Comparison of ENCODE assay signal across 21 cellular contexts in genomic region chr5:138553437-138554095, GRCh38. TPM values are rescaled to one million over a fixed set of nuclear protein-coding genes. Genes with fewer than 3 reads are reported as not detected.
DNase-seq lines count a peak whose midpoint lies in the region; ATAC-seq and TF ChIP-seq lines count a peak whose summit lies in the region.
"Had no signal": no experiment of that assay in that cellular context is flagged by ENCODE, and none has a peak within 500 bp of the region (broad histone marks: within the 10 kb centered on the region; RNA-seq: fewer than 3 reads in every experiment).

No MANE protein-coding gene starts in this region.

- H2AK5ac ChIP-seq in mesenchymal stem cell (ENCODE audit: low read length, severe bottlenecking) = no peak overlapping the region

- H3K4me1 Mint-ChIP-seq in CD4-positive, CD25-positive, alpha-beta regulatory T cell = peaks cover 10 to 21% (median 14%) of the 10 kb centered on the region in 4 donors
- H3K4me1 Mint-ChIP-seq in activated T-helper 1 cell treated with anti-CD3 and anti-CD28 coated beads, Interleukin-12 subunit alpha, Interleukin-12 subunit beta, Interleukin-2, Interleukin-4 antibody, amounts not matched to agents 30 ng/mL and 10 ng/mL and 1 ng/mL, durations not matched to agents 14 hours and 24 hours and 36 hours (ENCODE audit: low read depth) = peaks cover 9% of the 10 kb centered on the region

- H3K4ac ChIP-seq in mesenchymal stem cell (ENCODE audit: low read depth in 1 of 2, low read length in 2 of 2) = no peak overlapping the region

- H4K91ac ChIP-seq in mesenchymal stem cell (ENCODE audit: low read length) = no peak overlapping the region

- no peaks in the 10 kb centered on the region for H3K27me3 Mint-ChIP-seq in CD4-positive, CD25-positive, alpha-beta regulatory T cell
- H3K27me3 Mint-ChIP-seq in activated T-helper 1 cell treated with anti-CD3 and anti-CD28 coated beads, Interleukin-12 subunit alpha, Interleukin-12 subunit beta, Interleukin-2, Interleukin-4 antibody, amounts not matched to agents 30 ng/mL and 10 ng/mL and 1 ng/mL, durations not matched to agents 14 hours and 24 hours and 36 hours (ENCODE audit: insufficient read depth) = no peaks in the 10 kb centered on the region
- H3K27me3 Mint-ChIP-seq: dendritic cell treated with granulocyte-macrophage colony-stimulating factor and Interleukin-4, amounts not matched to agents 40 ng/mL and 50 ng/mL, for 4 days had no signal

- intact Hi-C loops in activated T-helper 1 cell treated with anti-CD3 and anti-CD28 coated beads, Interleukin-12 subunit alpha, Interleukin-12 subunit beta, Interleukin-2, Interleukin-4 antibody, amounts not matched to agents 30 ng/mL and 10 ng/mL and 1 ng/mL, durations not matched to agents 14 hours and 24 hours and 36 hours (cut with micrococcal nuclease) = no loop called here

- H3K79me1 ChIP-seq in mesenchymal stem cell (replicated peaks; ENCODE audit: low read length, poor library complexity, severe bottlenecking) = peaks cover 15% of the 10 kb centered on the region

- H3K23ac ChIP-seq in mesenchymal stem cell (ENCODE audit: low read length in 2 of 2) = no peak overlapping the region

- H3K27me3 ChIP-seq in CD4-positive, CD25-positive, alpha-beta regulatory T cell (ENCODE audit: control insufficient read depth, insufficient read depth, low read length) = no peaks in the 10 kb centered on the region
- H3K27me3 ChIP-seq in DND-41 (ENCODE audit: insufficient read depth, low read length, poor library complexity) (no peaks in the 10 kb centered on the region), mesenchymal stem cell (ENCODE audit: control insufficient read depth in 1 of 2, insufficient read depth in 1 of 2, low read length in 2 of 2) (no peaks in the 10 kb centered on the region), H7 (ENCODE audit: control insufficient read depth, insufficient read depth, low read length) (no peaks in the 10 kb centered on the region)
- H3K27me3 ChIP-seq: adrenal gland, heart left ventricle, upper lobe of left lung had no signal

- H3K18ac ChIP-seq in mesenchymal stem cell (ENCODE audit: low read depth in 1 of 2, low read length in 2 of 2) = no peak overlapping the region

- no peak overlapping the region for H4K8ac ChIP-seq in mesenchymal stem cell (ENCODE audit: low read length)

- DNase-seq in CD4-positive, CD25-positive, alpha-beta regulatory T cell = no peak
- DNase-seq in DND-41 = no peak
- no peak for DNase-seq in activated T-helper 1 cell treated with anti-CD3 and anti-CD28 coated beads, Interleukin-12 subunit alpha, Interleukin-12 subunit beta, Interleukin-2, Interleukin-4 antibody, amounts not matched to agents 30 ng/mL and 10 ng/mL and 1 ng/mL, durations not matched to agents 14 hours and 24 hours and 36 hours (ENCODE audit: low spot score)
- no peak for DNase-seq in mesenchymal stem cell
- DNase-seq in H7 = no peak
- DNase-seq: activated CD4-positive, alpha-beta T cell treated with anti-CD3 and anti-CD28 coated beads for 4 hours; GOT3; heart left ventricle; mucosa of descending colon; NCI-H1105; NCI-H2081; NCI-H510A treated with DMSO at 0.1 percent for 48 hours; SHP77; small intestine; stimulated activated CD4-positive, alpha-beta T cell treated with anti-CD3 and anti-CD28 coated beads, Interleukin-4, amount 100 ng/mL, for 1 hour; upper lobe of left lung had no signal

- no peak overlapping the region for H3K14ac ChIP-seq in mesenchymal stem cell (ENCODE audit: low read length in 2 of 2)

- no peak overlapping the region for H3K4me3 ChIP-seq in CD4-positive, CD25-positive, alpha-beta regulatory T cell (ENCODE audit: low read depth, low read length)
- H3K4me3 ChIP-seq in DND-41 (ENCODE audit: low read depth in 1 of 2, low read length in 2 of 2) (no peak overlapping the region), mesenchymal stem cell (ENCODE audit: insufficient read depth in 1 of 2, low read depth in 1 of 2, low read length in 2 of 2) (no peak overlapping the region), H7 (ENCODE audit: insufficient read depth, low read depth, low read length) (no peak overlapping the region)
- H3K4me3 ChIP-seq: adrenal gland, heart left ventricle, mucosa of descending colon, upper lobe of left lung had no signal

- no peak overlapping the region for H2BK5ac ChIP-seq in mesenchymal stem cell (ENCODE audit: low read depth, low read length, poor library complexity, severe bottlenecking)

- H3K36me3 Mint-ChIP-seq in CD4-positive, CD25-positive, alpha-beta regulatory T cell = peaks cover 34% of the 10 kb centered on the region
- peaks cover 48% of the 10 kb centered on the region for H3K36me3 Mint-ChIP-seq in activated T-helper 1 cell treated with anti-CD3 and anti-CD28 coated beads, Interleukin-12 subunit alpha, Interleukin-12 subunit beta, Interleukin-2, Interleukin-4 antibody, amounts not matched to agents 30 ng/mL and 10 ng/mL and 1 ng/mL, durations not matched to agents 14 hours and 24 hours and 36 hours (ENCODE audit: low read depth)

- H3K9me3 Mint-ChIP-seq in CD4-positive, CD25-positive, alpha-beta regulatory T cell = no peaks in the 10 kb centered on the region
- no peaks in the 10 kb centered on the region for H3K9me3 Mint-ChIP-seq in activated T-helper 1 cell treated with anti-CD3 and anti-CD28 coated beads, Interleukin-12 subunit alpha, Interleukin-12 subunit beta, Interleukin-2, Interleukin-4 antibody, amounts not matched to agents 30 ng/mL and 10 ng/mL and 1 ng/mL, durations not matched to agents 14 hours and 24 hours and 36 hours
- H3K9me3 Mint-ChIP-seq: dendritic cell treated with granulocyte-macrophage colony-stimulating factor and Interleukin-4, amounts not matched to agents 40 ng/mL and 50 ng/mL, for 4 days had no signal

- H3K27ac Mint-ChIP-seq in CD4-positive, CD25-positive, alpha-beta regulatory T cell = peak overlapping the region in 2 of 3 donors; percentile 15 to 49
- H3K27ac Mint-ChIP-seq in activated T-helper 1 cell treated with anti-CD3 and anti-CD28 coated beads, Interleukin-12 subunit alpha, Interleukin-12 subunit beta, Interleukin-2, Interleukin-4 antibody, amounts not matched to agents 30 ng/mL and 10 ng/mL and 1 ng/mL, durations not matched to agents 14 hours and 24 hours and 36 hours = peak overlapping the region; percentile 44
- H3K27ac Mint-ChIP-seq: dendritic cell treated with granulocyte-macrophage colony-stimulating factor and Interleukin-4, amounts not matched to agents 40 ng/mL and 50 ng/mL, for 4 days had no signal

- no peak overlapping the region for H2BK12ac ChIP-seq in mesenchymal stem cell (ENCODE audit: low read length in 2 of 2)

- H3K36me3 ChIP-seq in CD4-positive, CD25-positive, alpha-beta regulatory T cell (ENCODE audit: control insufficient read depth, insufficient read depth, low read length) = peaks cover 48% of the 10 kb centered on the region
- H3K36me3 ChIP-seq in DND-41 (ENCODE audit: insufficient read depth, low read length) = peaks cover 55% of the 10 kb centered on the region
- H3K36me3 ChIP-seq in mesenchymal stem cell (ENCODE audit: control insufficient read depth in 1 of 2, insufficient read depth in 2 of 2, low read depth in 1 of 2, low read length in 2 of 2) = peaks cover 17 to 72% of the 10 kb centered on the region in 2 experiments
- peaks cover 33% of the 10 kb centered on the region for H3K36me3 ChIP-seq in H7 (replicated peaks; ENCODE audit: control insufficient read depth, insufficient read depth, low read length)

- no peak overlapping the region for H3K4me3 Mint-ChIP-seq in CD4-positive, CD25-positive, alpha-beta regulatory T cell
- no peak overlapping the region for H3K4me3 Mint-ChIP-seq in activated T-helper 1 cell treated with anti-CD3 and anti-CD28 coated beads, Interleukin-12 subunit alpha, Interleukin-12 subunit beta, Interleukin-2, Interleukin-4 antibody, amounts not matched to agents 30 ng/mL and 10 ng/mL and 1 ng/mL, durations not matched to agents 14 hours and 24 hours and 36 hours
- H3K4me3 Mint-ChIP-seq: dendritic cell treated with granulocyte-macrophage colony-stimulating factor and Interleukin-4, amounts not matched to agents 40 ng/mL and 50 ng/mL, for 4 days had no signal

- peaks cover 15% of the 10 kb centered on the region; the same call in 1 of the 2 replicates for H4K20me1 ChIP-seq in DND-41 (ENCODE audit: insufficient read depth, low read length)

- peak overlapping the region; percentile 20 for H3K27ac ChIP-seq in CD4-positive, CD25-positive, alpha-beta regulatory T cell (ENCODE audit: insufficient read depth, low read length, poor library complexity, severe bottlenecking)
- H3K27ac ChIP-seq in DND-41 (ENCODE audit: low read length) (no peak overlapping the region), mesenchymal stem cell (ENCODE audit: low read length, poor library complexity, severe bottlenecking) (no peak overlapping the region)
- H3K27ac ChIP-seq: adrenal gland, heart left ventricle, upper lobe of left lung had no signal

- no peak overlapping the region for H3K9ac ChIP-seq in DND-41 (ENCODE audit: low read depth, low read length)
- H3K9ac ChIP-seq in mesenchymal stem cell (ENCODE audit: low read length) = peak overlapping the region; percentile 20

- H3K4me1 ChIP-seq in CD4-positive, CD25-positive, alpha-beta regulatory T cell (ENCODE audit: control insufficient read depth, insufficient read depth, low read length, poor library complexity, severe bottlenecking) = no peaks in the 10 kb centered on the region
- H3K4me1 ChIP-seq in DND-41 (ENCODE audit: insufficient read depth, low read length) (no peaks in the 10 kb centered on the region), mesenchymal stem cell (ENCODE audit: control insufficient read depth, insufficient read depth, low read depth, low read length) (no peaks in the 10 kb centered on the region)
- H3K4me1 ChIP-seq: upper lobe of left lung had no signal

- WGBS in mesenchymal stem cell = 100% methylated on average over 2 of the region's 5 CpGs

- no peak for ATAC-seq in CD4-positive, CD25-positive, alpha-beta regulatory T cell (ENCODE audit: low read depth in 2 of 2)
- 0 out of 3 replicates have a peak, but pooled peaks have one; percentile 13 for ATAC-seq in DND-41 (ENCODE audit: insufficient read depth, low read depth)
- no peak for ATAC-seq in GM19351 (IDR thresholded peaks at IDR 0.05; ENCODE audit: unreplicated experiment)
- ATAC-seq in GM19035 (IDR thresholded peaks at IDR 0.05; ENCODE audit: unreplicated experiment) = no peak
- ATAC-seq in GM18502 (IDR thresholded peaks at IDR 0.05; ENCODE audit: poor library complexity, unreplicated experiment) = no peak
- ATAC-seq: mucosa of descending colon had no signal

- H2BK15ac ChIP-seq in mesenchymal stem cell (ENCODE audit: low read depth, poor library complexity, severe bottlenecking) = no peak overlapping the region

- no peak overlapping the region for H3K4me2 ChIP-seq in DND-41 (ENCODE audit: insufficient read depth, low read length)
- no peak overlapping the region for H3K4me2 ChIP-seq in mesenchymal stem cell (ENCODE audit: low read length, poor library complexity, severe bottlenecking)

- H2AFZ ChIP-seq in DND-41 (ENCODE audit: low read depth, low read length) = no peak overlapping the region
- no peak overlapping the region for H2AFZ ChIP-seq in mesenchymal stem cell (ENCODE audit: low read depth, low read length)

- no peak overlapping the region for H2BK120ac ChIP-seq in mesenchymal stem cell (ENCODE audit: low read depth, low read length)

- no peaks in the 10 kb centered on the region for H3K9me3 ChIP-seq in CD4-positive, CD25-positive, alpha-beta regulatory T cell (ENCODE audit: control insufficient read depth in 2 of 2, low read length in 2 of 2)
- H3K9me3 ChIP-seq in DND-41 (ENCODE audit: insufficient read depth, low read length, severe bottlenecking) (no peaks in the 10 kb centered on the region), mesenchymal stem cell (ENCODE audit: control insufficient read depth, low read length) (no peaks in the 10 kb centered on the region)
- H3K9me3 ChIP-seq: adrenal gland, heart left ventricle, mucosa of descending colon, upper lobe of left lung had no signal

- no peak for TF ChIP-seq CTCF in DND-41 (IDR thresholded peaks at IDR 0.05; ENCODE audit: borderline replicate concordance, extremely low read depth, low read length, poor library complexity, severe bottlenecking)

- H3K79me2 ChIP-seq in DND-41 (ENCODE audit: insufficient read depth, low read length) = peaks cover 10% of the 10 kb centered on the region; the same call in 1 of the 2 replicates

RNA-seq across cellular contexts. Expression of gene ETF1, which starts 10.5 kb away (rescaled TPM):
- 170 TPM for total RNA-seq in CD4-positive, CD25-positive, alpha-beta regulatory T cell
- 10 to 100 TPM; 25.9 to 44.3 (median 32.5) TPM for polyA plus RNA-seq in CD4-positive, CD25-positive, alpha-beta regulatory T cell
- total RNA-seq in activated T-helper 1 cell treated with anti-CD3 and anti-CD28 coated beads, Interleukin-12 subunit alpha, Interleukin-12 subunit beta, Interleukin-2, Interleukin-4 antibody, amounts not matched to agents 30 ng/mL and 10 ng/mL and 1 ng/mL, durations not matched to agents 14 hours and 24 hours and 36 hours = 201 and 219 TPM in 2 replicates
- 93.4 TPM for polyA plus RNA-seq in mesenchymal stem cell (2013, experiment 1 of 2)
- polyA plus RNA-seq in mesenchymal stem cell (2013, experiment 2 of 2) = 96.7 TPM
- total RNA-seq in H7 (2014; rRNA removed; shearing (Covaris generic)) = 103 and 113 TPM in 2 replicates

RNA-seq across cellular contexts. Expression of gene HSPA9, which starts 21.6 kb away (rescaled TPM):
- 276 TPM for total RNA-seq in CD4-positive, CD25-positive, alpha-beta regulatory T cell
- polyA plus RNA-seq in CD4-positive, CD25-positive, alpha-beta regulatory T cell = 100 to 1,000 TPM; 113 to 129 (median 121) TPM
- total RNA-seq in activated T-helper 1 cell treated with anti-CD3 and anti-CD28 coated beads, Interleukin-12 subunit alpha, Interleukin-12 subunit beta, Interleukin-2, Interleukin-4 antibody, amounts not matched to agents 30 ng/mL and 10 ng/mL and 1 ng/mL, durations not matched to agents 14 hours and 24 hours and 36 hours = 372 and 383 TPM in 2 replicates
- 157 TPM for polyA plus RNA-seq in mesenchymal stem cell (2013, experiment 1 of 2)
- 152 TPM for polyA plus RNA-seq in mesenchymal stem cell (2013, experiment 2 of 2)
- total RNA-seq in H7 (2014; rRNA removed; shearing (Covaris generic)) = 625 and 671 TPM in 2 replicates
